ENCODE assay signal across 9 cellular contexts in the genomic region with DNA sequence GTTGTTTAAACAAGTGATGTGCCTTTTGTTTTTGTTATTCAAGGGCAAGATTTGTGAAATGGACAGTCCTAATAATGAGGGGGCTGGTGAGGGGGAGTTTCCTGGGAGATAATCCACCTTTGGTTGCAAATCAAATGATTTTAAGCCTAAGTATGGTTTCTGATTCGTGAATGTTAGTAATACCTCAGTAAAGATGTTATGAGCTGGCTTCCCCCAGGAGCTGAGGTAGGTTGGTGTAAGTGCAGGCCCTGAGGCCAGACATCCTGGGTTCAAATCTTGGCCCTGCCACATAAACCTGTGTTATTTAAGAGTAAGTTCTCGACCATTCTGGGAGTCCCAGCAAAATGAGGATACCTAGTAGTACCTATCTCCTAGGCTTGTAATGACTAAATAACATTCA. TPM values are rescaled to one million over a fixed set of nuclear protein-coding genes. Genes with fewer than 3 reads are reported as not detected.
DNase-seq lines count a peak whose midpoint lies in the region; ATAC-seq and TF ChIP-seq lines count a peak whose summit lies in the region.
"Had no signal": no experiment of that assay in that cellular context is flagged by ENCODE, and none has a peak within 500 bp of the region (broad histone marks: within the 10 kb centered on the region; RNA-seq: fewer than 3 reads in every experiment).

No MANE protein-coding gene starts in this region.

- TF ChIP-seq CTCF in lower lobe of right lung (IDR thresholded peaks at IDR 0.05) (no peak), tibial nerve (IDR thresholded peaks at IDR 0.05) (no peak)

- H3K9me3 Mint-ChIP-seq in activated naive CD4-positive, alpha-beta T cell treated with anti-CD3 and anti-CD28 coated beads for 36 hours: no peaks in the 10 kb centered on the region
- H3K9me3 Mint-ChIP-seq in activated CD4-positive, alpha-beta memory T cell treated with anti-CD3 and anti-CD28 coated beads, Interleukin-2, amount 10 ng/mL, durations not matched to agents 7 days and 5 days: no peaks in the 10 kb centered on the region

- H3K9me3 ChIP-seq in lower lobe of right lung (no peaks in the 10 kb centered on the region), tibial nerve (no peaks in the 10 kb centered on the region)

- H3K27me3 ChIP-seq in lower lobe of right lung (ENCODE audit: low read depth) (no peaks in the 10 kb centered on the region), tibial nerve (no peaks in the 10 kb centered on the region)

- peak overlapping the region; percentile 96 for H3K4me3 Mint-ChIP-seq in activated naive CD4-positive, alpha-beta T cell treated with anti-CD3 and anti-CD28 coated beads for 36 hours
- H3K4me3 Mint-ChIP-seq in activated CD4-positive, alpha-beta memory T cell treated with anti-CD3 and anti-CD28 coated beads, Interleukin-2, amount 10 ng/mL, durations not matched to agents 7 days and 5 days: peak overlapping the region; percentile 88

- H3K27ac ChIP-seq in lower lobe of right lung (no peak overlapping the region), tibial nerve (peak overlapping the region in 3 of 4 donors; percentile 73 to 88 (median 83))
- H3K27ac ChIP-seq: SK-N-MC had no signal

- no peak for TF ChIP-seq EP300 in tibial nerve (IDR thresholded peaks at IDR 0.05)

- no peaks in the 10 kb centered on the region for H3K27me3 Mint-ChIP-seq in activated naive CD4-positive, alpha-beta T cell treated with anti-CD3 and anti-CD28 coated beads for 36 hours (ENCODE audit: low read depth)
- H3K27me3 Mint-ChIP-seq in activated CD4-positive, alpha-beta memory T cell treated with anti-CD3 and anti-CD28 coated beads, Interleukin-2, amount 10 ng/mL, durations not matched to agents 7 days and 5 days: no peaks in the 10 kb centered on the region

- ATAC-seq in lower lobe of right lung (no peak), HG02678 (IDR thresholded peaks at IDR 0.05; ENCODE audit: unreplicated experiment) (no peak)

- H3K4me1 Mint-ChIP-seq in activated naive CD4-positive, alpha-beta T cell treated with anti-CD3 and anti-CD28 coated beads for 36 hours (ENCODE audit: low read depth): peaks cover 34% of the 10 kb centered on the region
- H3K4me1 Mint-ChIP-seq in activated CD4-positive, alpha-beta memory T cell treated with anti-CD3 and anti-CD28 coated beads, Interleukin-2, amount 10 ng/mL, durations not matched to agents 7 days and 5 days: peaks cover 43% of the 10 kb centered on the region

- DNase-seq in activated naive CD4-positive, alpha-beta T cell treated with anti-CD3 and anti-CD28 coated beads for 36 hours: no peak
- no peak for DNase-seq in activated naive CD4-positive, alpha-beta T cell (lab: John Stamatoyannopoulos, UW)
- no peak for DNase-seq in activated CD4-positive, alpha-beta memory T cell treated with anti-CD3 and anti-CD28 coated beads, Interleukin-2, amount 10 ng/mL, durations not matched to agents 7 days and 5 days
- DNase-seq in lower lobe of right lung (no peak), tibial nerve (ENCODE audit: low spot score in 2 of 2) (no peak), nucleus accumbens (lab: John Stamatoyannopoulos, UW) (no peak), NOMO-1 treated with DMSO at 0.1 percent for 48 hours (lab: John Stamatoyannopoulos, UW; ENCODE audit: unreplicated experiment) (no peak)

- H3K36me3 ChIP-seq in lower lobe of right lung (no peaks in the 10 kb centered on the region), tibial nerve (peaks cover 0 to 4% (median 0%) of the 10 kb centered on the region in 3 donors)

- intact Hi-C loops in activated naive CD4-positive, alpha-beta T cell treated with anti-CD3 and anti-CD28 coated beads for 36 hours (cut with micrococcal nuclease): loop anchor here (10.0 kb wide), 1 partner anchor 87 kb away; no protein-coding TSS in a partner anchor
- intact Hi-C loops in lower lobe of right lung (cut with DNase I): no loop called here

- no peak overlapping the region for H3K27ac Mint-ChIP-seq in activated naive CD4-positive, alpha-beta T cell treated with anti-CD3 and anti-CD28 coated beads for 36 hours
- H3K27ac Mint-ChIP-seq in activated CD4-positive, alpha-beta memory T cell treated with anti-CD3 and anti-CD28 coated beads, Interleukin-2, amount 10 ng/mL, durations not matched to agents 7 days and 5 days: no peak overlapping the region

- WGBS in tibial nerve, 2 donors: 75 to 77% methylated on average over 2 of the region's 2 CpGs

- peaks cover 4% of the 10 kb centered on the region for H3K36me3 Mint-ChIP-seq in activated naive CD4-positive, alpha-beta T cell treated with anti-CD3 and anti-CD28 coated beads for 36 hours (ENCODE audit: low read depth)
- H3K36me3 Mint-ChIP-seq in activated CD4-positive, alpha-beta memory T cell treated with anti-CD3 and anti-CD28 coated beads, Interleukin-2, amount 10 ng/mL, durations not matched to agents 7 days and 5 days (ENCODE audit: low read depth): peaks cover 2% of the 10 kb centered on the region

- H3K4me1 ChIP-seq in lower lobe of right lung (peaks cover 23% of the 10 kb centered on the region), tibial nerve (peaks cover 0 to 28% (median 14%) of the 10 kb centered on the region in 4 donors)

- TF ChIP-seq POLR2A in tibial nerve (IDR thresholded peaks at IDR 0.05): no peak

- CTCF ChIA-PET in activated naive CD4-positive, alpha-beta T cell treated with anti-CD3 and anti-CD28 coated beads for 36 hours (lab: Charles Lee): interaction anchor here (0.6 to 2.2 kb wide), 2 partner anchors 10 to 91 kb away, joined by 3 to 6 read pairs; no protein-coding TSS in a partner anchor
- CTCF ChIA-PET in activated CD4-positive, alpha-beta memory T cell treated with anti-CD3 and anti-CD28 coated beads, Interleukin-2, amount 10 ng/mL, durations not matched to agents 7 days and 5 days (lab: Charles Lee): interaction anchor here (0.5 to 1.7 kb wide), 3 partner anchors 83 to 117 kb away, joined by 3 to 5 read pairs (median 4); no protein-coding TSS in a partner anchor

- POLR2A ChIA-PET in activated CD4-positive, alpha-beta memory T cell treated with anti-CD3 and anti-CD28 coated beads, Interleukin-2, amount 10 ng/mL, durations not matched to agents 7 days and 5 days (lab: Charles Lee): interaction anchor here (1.1 to 2.1 kb wide), 2 partner anchors 13 to 62 kb away, joined by 3 to 8 read pairs; partner anchors contain the start of genes GSPT1 and TNFRSF17

- peak overlapping the region; percentile 93 for H3K4me3 ChIP-seq in lower lobe of right lung
- no peak overlapping the region for H3K4me3 ChIP-seq in tibial nerve

RNA-seq across cellular contexts. Expression of gene SNX29, which starts 1.5 kb away (rescaled TPM):
- total RNA-seq in activated naive CD4-positive, alpha-beta T cell treated with anti-CD3 and anti-CD28 coated beads for 36 hours: 10 to 100 TPM in 1 of 2 experiments, 1 to 10 TPM in 1; 9.7 to 11.2 TPM
- 10 to 100 TPM; 13.1 to 13.7 TPM for total RNA-seq in activated CD4-positive, alpha-beta memory T cell treated with anti-CD3 and anti-CD28 coated beads, Interleukin-2, amount 10 ng/mL, durations not matched to agents 7 days and 5 days
- total RNA-seq in lower lobe of right lung (48.6 TPM), tibial nerve (10 to 100 TPM; 23.9 to 45.7 (median 36.1) TPM)

RNA-seq across cellular contexts. Expression of gene TNFRSF17, which starts 13.1 kb away (rescaled TPM):
- total RNA-seq in activated naive CD4-positive, alpha-beta T cell treated with anti-CD3 and anti-CD28 coated beads for 36 hours: not detected
- not detected for total RNA-seq in activated CD4-positive, alpha-beta memory T cell treated with anti-CD3 and anti-CD28 coated beads, Interleukin-2, amount 10 ng/mL, durations not matched to agents 7 days and 5 days
- total RNA-seq in lower lobe of right lung (1.4 TPM), tibial nerve (not detected)

RNA-seq across cellular contexts. Expression of gene NPIPB2, which starts 36.2 kb away (rescaled TPM):
- total RNA-seq in activated naive CD4-positive, alpha-beta T cell treated with anti-CD3 and anti-CD28 coated beads for 36 hours: 1 to 10 TPM; 8.5 to 8.7 TPM
- 1 to 10 TPM; 5.5 to 8.1 TPM for total RNA-seq in activated CD4-positive, alpha-beta memory T cell treated with anti-CD3 and anti-CD28 coated beads, Interleukin-2, amount 10 ng/mL, durations not matched to agents 7 days and 5 days
- total RNA-seq in lower lobe of right lung (5.6 TPM), tibial nerve (10 to 100 TPM in 1 of 4 donors, 1 to 10 TPM in 3; 6.8 to 12.6 (median 8.3) TPM)
